In genomic region chr1:165900576-165901380, GRCh38 we compare ENCODE assay signal across 13 cellular contexts.
DNase-seq lines count a peak whose midpoint lies in the region; ATAC-seq and TF ChIP-seq lines count a peak whose summit lies in the region.
"Had no signal": no experiment of that assay in that cellular context is flagged by ENCODE, and none has a peak within 500 bp of the region (broad histone marks: within the 10 kb centered on the region; RNA-seq: fewer than 3 reads in every experiment).

No MANE protein-coding gene starts in this region.

- no peak overlapping the region for H3K4me3 ChIP-seq in astrocyte of the spinal cord (ENCODE audit: low read depth, low read length)
- no peak overlapping the region for H3K4me3 ChIP-seq in upper lobe of right lung
- H3K4me3 ChIP-seq: adrenal gland had no signal

- H3K36me3 Mint-ChIP-seq in activated naive CD8-positive, alpha-beta T cell treated with anti-CD3 and anti-CD28 coated beads, Interleukin-2, amount 50 U/mL, for 24 hours (ENCODE audit: low read depth): peaks cover 57% of the 10 kb centered on the region
- peaks cover 40% of the 10 kb centered on the region for H3K36me3 Mint-ChIP-seq in activated naive CD8-positive, alpha-beta T cell treated with anti-CD3 and anti-CD28 coated beads for 36 hours
- peaks cover 7% of the 10 kb centered on the region for H3K36me3 Mint-ChIP-seq in activated CD4-positive, alpha-beta memory T cell treated with anti-CD3 and anti-CD28 coated beads, Interleukin-2, amount 10 ng/mL, durations not matched to agents 7 days and 5 days (ENCODE audit: low read depth)

- H3K36me3 ChIP-seq in upper lobe of right lung: peaks cover 1% of the 10 kb centered on the region

- no peaks in the 10 kb centered on the region for H3K9me3 Mint-ChIP-seq in activated naive CD8-positive, alpha-beta T cell treated with anti-CD3 and anti-CD28 coated beads, Interleukin-2, amount 50 U/mL, for 24 hours
- H3K9me3 Mint-ChIP-seq in activated naive CD8-positive, alpha-beta T cell treated with anti-CD3 and anti-CD28 coated beads for 36 hours: no peaks in the 10 kb centered on the region
- H3K9me3 Mint-ChIP-seq in activated CD4-positive, alpha-beta memory T cell treated with anti-CD3 and anti-CD28 coated beads, Interleukin-2, amount 10 ng/mL, durations not matched to agents 7 days and 5 days: no peaks in the 10 kb centered on the region
- H3K9me3 Mint-ChIP-seq: activated B cell treated with CpG ODN at 0.5 μM for 24 hours, naive B cell had no signal

- no peak overlapping the region for H3K4me3 Mint-ChIP-seq in activated naive CD8-positive, alpha-beta T cell treated with anti-CD3 and anti-CD28 coated beads, Interleukin-2, amount 50 U/mL, for 24 hours
- no peak overlapping the region for H3K4me3 Mint-ChIP-seq in activated naive CD8-positive, alpha-beta T cell treated with anti-CD3 and anti-CD28 coated beads for 36 hours
- no peak overlapping the region for H3K4me3 Mint-ChIP-seq in activated CD4-positive, alpha-beta memory T cell treated with anti-CD3 and anti-CD28 coated beads, Interleukin-2, amount 10 ng/mL, durations not matched to agents 7 days and 5 days
- H3K4me3 Mint-ChIP-seq: activated B cell treated with CpG ODN at 0.5 μM for 24 hours had no signal

- H3K27ac ChIP-seq in upper lobe of right lung: peak overlapping the region; percentile 49
- H3K27ac ChIP-seq: adrenal gland had no signal

- in situ Hi-C loops in astrocyte of the spinal cord (cut with HindIII; ENCODE audit: low sequenced_read_pairs): no loop called here

- H3K9me3 ChIP-seq in upper lobe of right lung: no peaks in the 10 kb centered on the region
- H3K9me3 ChIP-seq: adrenal gland had no signal

- H3K4me1 Mint-ChIP-seq in activated naive CD8-positive, alpha-beta T cell treated with anti-CD3 and anti-CD28 coated beads, Interleukin-2, amount 50 U/mL, for 24 hours: no peaks in the 10 kb centered on the region
- H3K4me1 Mint-ChIP-seq in activated naive CD8-positive, alpha-beta T cell treated with anti-CD3 and anti-CD28 coated beads for 36 hours: peaks cover 2% of the 10 kb centered on the region
- H3K4me1 Mint-ChIP-seq in activated CD4-positive, alpha-beta memory T cell treated with anti-CD3 and anti-CD28 coated beads, Interleukin-2, amount 10 ng/mL, durations not matched to agents 7 days and 5 days: peaks cover 15% of the 10 kb centered on the region
- H3K4me1 Mint-ChIP-seq: activated B cell treated with CpG ODN at 0.5 μM for 24 hours, naive B cell had no signal

- ATAC-seq in activated naive CD8-positive, alpha-beta T cell treated with anti-CD3 and anti-CD28 coated beads, Interleukin-2, amount 50 U/mL, for 24 hours: peak; percentile 16
- ATAC-seq in left lobe of liver: peak; percentile 41
- no peak for ATAC-seq in upper lobe of right lung
- no peak for ATAC-seq in GM21528 (IDR thresholded peaks at IDR 0.05; ENCODE audit: low FRiP score, unreplicated experiment)

- H3K27me3 ChIP-seq in upper lobe of right lung: no peaks in the 10 kb centered on the region
- H3K27me3 ChIP-seq: adrenal gland had no signal

- no peak overlapping the region for H3K27ac Mint-ChIP-seq in activated naive CD8-positive, alpha-beta T cell treated with anti-CD3 and anti-CD28 coated beads, Interleukin-2, amount 50 U/mL, for 24 hours
- no peak overlapping the region for H3K27ac Mint-ChIP-seq in activated naive CD8-positive, alpha-beta T cell treated with anti-CD3 and anti-CD28 coated beads for 36 hours
- no peak overlapping the region for H3K27ac Mint-ChIP-seq in activated CD4-positive, alpha-beta memory T cell treated with anti-CD3 and anti-CD28 coated beads, Interleukin-2, amount 10 ng/mL, durations not matched to agents 7 days and 5 days
- H3K27ac Mint-ChIP-seq: activated B cell treated with CpG ODN at 0.5 μM for 24 hours had no signal

- H3K4me1 ChIP-seq in upper lobe of right lung: peaks cover 25% of the 10 kb centered on the region

- intact Hi-C loops in upper lobe of right lung (cut with DNase I): no loop called here

- POLR2A ChIA-PET in activated CD4-positive, alpha-beta memory T cell treated with anti-CD3 and anti-CD28 coated beads, Interleukin-2, amount 10 ng/mL, durations not matched to agents 7 days and 5 days (lab: Charles Lee): interaction anchor here (0.8 to 0.9 kb wide), 2 partner anchors 9 to 132 kb away, joined by 3 read pairs; no protein-coding TSS in a partner anchor

- CTCF ChIA-PET in activated CD4-positive, alpha-beta memory T cell treated with anti-CD3 and anti-CD28 coated beads, Interleukin-2, amount 10 ng/mL, durations not matched to agents 7 days and 5 days (lab: Charles Lee): interaction anchor here (1.3 kb wide), 1 partner anchor 8 kb away, joined by 4 read pairs; no protein-coding TSS in a partner anchor

- TF ChIP-seq CTCF in astrocyte of the spinal cord (IDR thresholded peaks at IDR 0.05; ENCODE audit: low read depth, low read length): no peak
- no peak for TF ChIP-seq CTCF in upper lobe of right lung (IDR thresholded peaks at IDR 0.05)

- H3K27me3 Mint-ChIP-seq in activated naive CD8-positive, alpha-beta T cell treated with anti-CD3 and anti-CD28 coated beads, Interleukin-2, amount 50 U/mL, for 24 hours: no peaks in the 10 kb centered on the region
- H3K27me3 Mint-ChIP-seq in activated naive CD8-positive, alpha-beta T cell treated with anti-CD3 and anti-CD28 coated beads for 36 hours: no peaks in the 10 kb centered on the region
- no peaks in the 10 kb centered on the region for H3K27me3 Mint-ChIP-seq in activated CD4-positive, alpha-beta memory T cell treated with anti-CD3 and anti-CD28 coated beads, Interleukin-2, amount 10 ng/mL, durations not matched to agents 7 days and 5 days
- H3K27me3 Mint-ChIP-seq: activated B cell treated with CpG ODN at 0.5 μM for 24 hours, naive B cell had no signal

- DNase-seq in activated naive CD8-positive, alpha-beta T cell treated with anti-CD3 and anti-CD28 coated beads, Interleukin-2, amount 50 U/mL, for 24 hours: no peak
- DNase-seq in activated naive CD8-positive, alpha-beta T cell treated with anti-CD3 and anti-CD28 coated beads for 36 hours: no peak
- DNase-seq in astrocyte of the spinal cord (ENCODE audit: low read depth, low spot score) (peak; percentile 31), left lobe of liver (ENCODE audit: low spot score) (no peak), upper lobe of right lung (no peak)
- no peak for DNase-seq in activated CD4-positive, alpha-beta memory T cell treated with anti-CD3 and anti-CD28 coated beads, Interleukin-2, amount 10 ng/mL, durations not matched to agents 7 days and 5 days
- DNase-seq in stimulated activated CD4-positive, alpha-beta T cell treated with anti-CD3 and anti-CD28 coated beads, Interleukin-4, amount 100 ng/mL, for 24 hours: no peak
- DNase-seq: ACHN, activated B cell treated with CpG ODN at 0.5 μM for 24 hours, adrenal gland, Karpas-422, naive B cell had no signal

Comparison
In these comparisons a context has a peak if more than half of its experiments do, and no peak if none do; other contexts are left out.
1. ATAC-seq: peak in activated naive CD8-positive, alpha-beta T cell treated with anti-CD3 and anti-CD28 coated beads, Interleukin-2, amount 50 U/mL, for 24 hours (single experiment) and left lobe of liver (single experiment); none in upper lobe of right lung (single experiment) and GM21528 (single experiment).